In the genomic region with DNA sequence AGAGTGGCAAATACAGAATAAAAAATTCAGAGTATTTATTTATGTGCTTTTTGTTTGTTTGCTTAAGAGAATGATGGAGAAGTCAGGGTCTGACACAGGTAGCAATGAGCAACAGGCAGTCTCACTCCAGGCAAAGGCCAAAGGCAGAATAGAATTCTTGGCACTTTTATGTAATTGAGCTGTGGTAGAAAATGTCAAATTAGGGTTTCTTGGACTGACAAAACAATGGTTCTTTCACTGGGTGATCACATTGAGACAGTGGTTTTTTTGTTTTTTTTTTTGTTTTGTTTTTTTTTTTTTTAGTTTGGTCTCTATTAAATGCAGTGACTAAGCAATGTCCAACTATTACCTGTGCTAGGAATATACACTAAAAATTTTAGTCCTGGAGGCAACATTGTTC, we compare ENCODE assay signal across 24 cellular contexts.
"Had no signal": no experiment of that assay in that cellular context is flagged by ENCODE, and none has a peak within 500 bp of the region (broad histone marks: within the 10 kb centered on the region; RNA-seq: fewer than 3 reads in every experiment).

No MANE protein-coding gene starts in this region.

- DNase-seq: activated CD4-positive, alpha-beta memory T cell treated with anti-CD3 and anti-CD28 coated beads for 36 hours; activated CD4-positive, alpha-beta T cell treated with anti-CD3 and anti-CD28 coated beads for 36 hours; activated CD4-positive, alpha-beta T cell treated with anti-CD3 and anti-CD28 coated beads, Interleukin-2, amount 10 ng/mL, durations not matched to agents 24 days and 14 days; activated CD4-positive, CD25-positive, alpha-beta regulatory T cell; activated CD4-positive, CD25-positive, alpha-beta regulatory T cell treated with anti-CD3 and anti-CD28 coated beads, Interleukin-2, amount 50 U/mL, for 72 hours; activated CD8-positive, alpha-beta memory T cell treated with anti-CD3 and anti-CD28 coated beads, Interleukin-2, amount 10 ng/mL, durations not matched to agents 7 days and 5 days; activated CD8-positive, alpha-beta memory T cell treated with anti-CD3 and anti-CD28 coated beads, Interleukin-2, amount 50 U/mL, for 4 hours; activated CD8-positive, alpha-beta T cell treated with anti-CD3 and anti-CD28 coated beads, Interleukin-2, amount 10 ng/mL, durations not matched to agents 7 days and 5 days; activated effector memory CD4-positive, alpha-beta T cell treated with anti-CD3 and anti-CD28 coated beads, Interleukin-2, amount 50 U/mL, for 16 hours; activated naive CD4-positive, alpha-beta T cell treated with anti-CD3 and anti-CD28 coated beads for 36 hours; activated naive CD8-positive, alpha-beta T cell treated with anti-CD3 and anti-CD28 coated beads for 36 hours; activated naive CD8-positive, alpha-beta T cell treated with anti-CD3 and anti-CD28 coated beads, Interleukin-2, amount 50 U/mL, for 24 hours; activated T-cell treated with anti-CD3 and anti-CD28 coated beads, Interleukin-2, amount 50 U/mL, for 1 hour; activated T-cell treated with anti-CD3 and anti-CD28 coated beads, Interleukin-2, amount 50 U/mL, for 48 hours; adrenal gland; aorta; central memory CD4-positive, alpha-beta T cell; cerebellar nuclear complex; colonic mucosa; effector CD8-positive, alpha-beta T cell; esophagus squamous epithelium; foreskin melanocyte; T-helper 2 cell; WERI-Rb-1 had no signal
